In the genomic region with DNA sequence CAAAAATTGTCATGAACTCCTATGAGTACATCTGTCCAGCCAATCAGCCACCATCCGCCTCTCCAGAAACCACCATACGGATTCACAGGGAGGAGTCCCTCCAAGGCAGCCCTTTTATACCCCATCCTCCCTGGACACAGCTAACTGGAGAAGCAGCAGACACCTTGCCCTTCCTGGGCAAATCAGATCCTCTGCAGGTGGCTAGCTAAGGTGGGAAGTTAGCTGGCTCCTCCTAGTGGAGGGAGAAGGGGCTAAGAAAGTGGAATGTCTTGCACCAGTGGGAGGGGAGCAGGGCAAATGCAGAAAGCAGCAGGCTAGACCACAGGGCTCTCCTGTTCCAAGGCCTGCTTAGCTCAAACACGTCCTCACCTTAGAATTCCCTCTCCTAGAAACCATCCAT, we compare ENCODE assay signal across 12 cellular contexts. TPM values are rescaled to one million over a fixed set of nuclear protein-coding genes. Genes with fewer than 3 reads are reported as not detected.
DNase-seq lines count a peak whose midpoint lies in the region; ATAC-seq and TF ChIP-seq lines count a peak whose summit lies in the region.
"Had no signal": no experiment of that assay in that cellular context is flagged by ENCODE, and none has a peak within 500 bp of the region (broad histone marks: within the 10 kb centered on the region; RNA-seq: fewer than 3 reads in every experiment).

No MANE protein-coding gene starts in this region.

- H3K9me3 ChIP-seq in SU-DHL-6 (ENCODE audit: insufficient read depth, low read length) (no peaks in the 10 kb centered on the region), aorta (ENCODE audit: control insufficient read depth, low read length) (no peaks in the 10 kb centered on the region)
- H3K9me3 ChIP-seq: testis had no signal

- H3F3A ChIP-seq in SU-DHL-6 (ENCODE audit: insufficient read depth) = no peaks in the 10 kb centered on the region

- H3K27ac ChIP-seq in SU-DHL-6 (ENCODE audit: low read depth, low read length) (no peak overlapping the region), aorta (ENCODE audit: low read depth in 1 of 2, low read length in 2 of 2) (no peak overlapping the region)
- H3K27ac ChIP-seq: testis had no signal

- no peaks in the 10 kb centered on the region for H3K36me3 ChIP-seq in SU-DHL-6 (ENCODE audit: low read length)
- H3K36me3 ChIP-seq in kidney epithelial cell (ENCODE audit: control insufficient read depth, insufficient read depth, low read length) = no peaks in the 10 kb centered on the region
- no peaks in the 10 kb centered on the region for H3K36me3 ChIP-seq in aorta (ENCODE audit: control insufficient read depth in 1 of 2, insufficient read depth in 2 of 2, low read length in 1 of 2)

- ATAC-seq in aorta (ENCODE audit: low FRiP score) = no peak
- no peak for ATAC-seq in GM21526 (IDR thresholded peaks at IDR 0.05; ENCODE audit: low FRiP score, unreplicated experiment)
- ATAC-seq in HG03139 (IDR thresholded peaks at IDR 0.05; ENCODE audit: unreplicated experiment) = no peak
- ATAC-seq: activated CD4-positive, CD25-positive, alpha-beta regulatory T cell treated with anti-CD3 and anti-CD28 coated beads, Interleukin-2, amount 50 U/mL, for 24 hours had no signal

- H3K9ac ChIP-seq in SU-DHL-6 (ENCODE audit: low read length) = no peak overlapping the region

- H3K9me2 ChIP-seq in SU-DHL-6 (replicated peaks; ENCODE audit: insufficient read depth, low read length) = no peaks in the 10 kb centered on the region

- WGBS in aorta, 2 donors = 66 to 69% methylated on average over 3 of the region's 3 CpGs

- intact Hi-C loops in aorta (cut with DNase I) = no loop called here

- no peak overlapping the region for H2AFZ ChIP-seq in SU-DHL-6 (ENCODE audit: low read depth, low read length, severe bottlenecking)

- DNase-seq in ELF-1 (ENCODE audit: low read depth, low spot score) (peak; percentile 32), HT1080 (ENCODE audit: low read depth) (peak; percentile 13), kidney epithelial cell (ENCODE audit: low read depth) (no peak), aorta (no peak), NCI-H2081 treated with DMSO at 0.1 percent for 48 hours (lab: John Stamatoyannopoulos, UW) (no peak)
- DNase-seq: activated naive CD4-positive, alpha-beta T cell treated with Interleukin-2 at 50 U/mL for 16 hours; stimulated activated CD4-positive, alpha-beta T cell treated with anti-CD3 and anti-CD28 coated beads, Interleukin-1b, Interleukin-23, amount 100 ng/mL, for 48 hours; testis had no signal

- H3K4me3 ChIP-seq in SU-DHL-6 (ENCODE audit: insufficient read depth, low read length, poor library complexity, severe bottlenecking) = no peak overlapping the region
- H3K4me3 ChIP-seq in kidney epithelial cell (ENCODE audit: low read depth, low read length) = no peak overlapping the region
- H3K4me3 ChIP-seq in aorta (ENCODE audit: low read length in 2 of 2) = no peak overlapping the region
- H3K4me3 ChIP-seq: testis had no signal

- H3K4me1 ChIP-seq in aorta (ENCODE audit: control insufficient read depth in 1 of 2, insufficient read depth in 2 of 2, low read length in 2 of 2) = no peaks in the 10 kb centered on the region
- H3K4me1 ChIP-seq: testis had no signal

- H3K79me2 ChIP-seq in SU-DHL-6 (ENCODE audit: insufficient read depth, low read length) = no peaks in the 10 kb centered on the region

- TF ChIP-seq CTCF in SU-DHL-6 (IDR thresholded peaks at IDR 0.05; ENCODE audit: insufficient read depth, low read length, poor library complexity, severe bottlenecking) = peak; percentile 27
- TF ChIP-seq CTCF in kidney epithelial cell (IDR thresholded peaks at IDR 0.05; ENCODE audit: insufficient read depth, low read length, poor library complexity, severe bottlenecking) = peak; percentile 21

- H3K4me2 ChIP-seq in SU-DHL-6 (ENCODE audit: low read depth, low read length, poor library complexity, severe bottlenecking) = no peak overlapping the region

- no peaks in the 10 kb centered on the region for H3K27me3 ChIP-seq in SU-DHL-6 (ENCODE audit: low read length)
- no peaks in the 10 kb centered on the region for H3K27me3 ChIP-seq in kidney epithelial cell (ENCODE audit: control insufficient read depth, insufficient read depth, low read length)
- no peaks in the 10 kb centered on the region for H3K27me3 ChIP-seq in aorta (ENCODE audit: control insufficient read depth in 1 of 2, insufficient read depth in 2 of 2, low read length in 1 of 2)
- H3K27me3 ChIP-seq: testis had no signal

- no peaks in the 10 kb centered on the region for H4K20me1 ChIP-seq in SU-DHL-6 (ENCODE audit: low read depth, low read length)

RNA-seq across cellular contexts. Expression of gene UQCRFS1, which starts 46.2 kb away (rescaled TPM):
- 67.7 and 84.0 TPM in 2 replicates for total RNA-seq in HT1080 (2014; rRNA removed; shearing (Covaris generic))
- 43.3 and 54.3 TPM in 2 replicates for polyA plus RNA-seq in HT1080 (2015; cell fraction: cytosol; rRNA removed)
- 19.5 and 20.7 TPM in 2 replicates for polyA plus RNA-seq in HT1080 (2015; cell fraction: nucleus; rRNA removed)
- 29.9 and 32.4 TPM in 2 replicates for total RNA-seq in kidney epithelial cell
- 10 to 100 TPM; 14.1 to 19.6 TPM for total RNA-seq in aorta
- polyA plus RNA-seq in aorta = 10 to 100 TPM; 22.6 to 33.3 TPM

Comparison
In these comparisons a context has a peak if more than half of its experiments do, and no peak if none do; other contexts are left out.
1. DNase-seq: peak in ELF-1 (single experiment) and HT1080 (single experiment); none in kidney epithelial cell (single experiment), aorta (0 of 2) and NCI-H2081 treated with DMSO at 0.1 percent for 48 hours (single experiment).